In genomic region chr13:31862828-31863227, GRCh38 we compare ENCODE assay signal across 19 cellular contexts.
DNase-seq lines count a peak whose midpoint lies in the region; ATAC-seq and TF ChIP-seq lines count a peak whose summit lies in the region.
"Had no signal": no experiment of that assay in that cellular context is flagged by ENCODE, and none has a peak within 500 bp of the region (broad histone marks: within the 10 kb centered on the region; RNA-seq: fewer than 3 reads in every experiment).

No MANE protein-coding gene starts in this region.

- no peak overlapping the region for H3K27ac Mint-ChIP-seq in memory B cell
- H3K27ac Mint-ChIP-seq: activated CD8-positive, alpha-beta T cell treated with anti-CD3 and anti-CD28 coated beads, Interleukin-2, amount 10 ng/mL, durations not matched to agents 7 days and 5 days; activated naive CD4-positive, alpha-beta T cell treated with anti-CD3 and anti-CD28 coated beads, Interleukin-2, amount 50 U/mL, for 72 hours; endodermal cell had no signal

- ATAC-seq in GM18867 (IDR thresholded peaks at IDR 0.05; ENCODE audit: unreplicated experiment) (peak; percentile 54), GM21576 (IDR thresholded peaks at IDR 0.05; ENCODE audit: unreplicated experiment) (peak; percentile 78), memory B cell (ENCODE audit: low read depth) (peak; percentile 88), GM21390 (IDR thresholded peaks at IDR 0.05; ENCODE audit: unreplicated experiment) (no peak)
- ATAC-seq: activated CD8-positive, alpha-beta T cell treated with anti-CD3 and anti-CD28 coated beads, Interleukin-2, amount 10 ng/mL, durations not matched to agents 7 days and 5 days; activated naive CD4-positive, alpha-beta T cell treated with anti-CD3 and anti-CD28 coated beads, Interleukin-2, amount 50 U/mL, for 72 hours; Panc1; psoas muscle had no signal

- H3K9me3 Mint-ChIP-seq in memory B cell = no peaks in the 10 kb centered on the region
- H3K9me3 Mint-ChIP-seq: activated naive CD4-positive, alpha-beta T cell treated with anti-CD3 and anti-CD28 coated beads, Interleukin-2, amount 50 U/mL, for 72 hours; endodermal cell had no signal

- no peaks in the 10 kb centered on the region for H3K36me3 Mint-ChIP-seq in memory B cell
- H3K36me3 Mint-ChIP-seq: activated naive CD4-positive, alpha-beta T cell treated with anti-CD3 and anti-CD28 coated beads, Interleukin-2, amount 50 U/mL, for 72 hours had no signal

- H3K4me3 Mint-ChIP-seq in memory B cell = no peak overlapping the region
- H3K4me3 Mint-ChIP-seq: activated CD8-positive, alpha-beta T cell treated with anti-CD3 and anti-CD28 coated beads, Interleukin-2, amount 10 ng/mL, durations not matched to agents 7 days and 5 days; endodermal cell had no signal

- H3K27me3 Mint-ChIP-seq in memory B cell = peaks cover 2% of the 10 kb centered on the region

- DNase-seq in Kasumi-1 (lab: John Stamatoyannopoulos, UW) = peak; percentile 5 to 24
- DNase-seq in memory B cell (ENCODE audit: low spot score in 2 of 2) = no peak
- DNase-seq in NCI-H345 (lab: John Stamatoyannopoulos, UW) = no peak
- no peak for DNase-seq in erythroblast (lab: John Stamatoyannopoulos, UW)
- DNase-seq: activated CD8-positive, alpha-beta T cell treated with anti-CD3 and anti-CD28 coated beads, Interleukin-2, amount 10 ng/mL, durations not matched to agents 7 days and 5 days; activated T-cell treated with anti-CD3 and anti-CD28 coated beads, Interleukin-2, amount 50 U/mL, for 48 hours; endodermal cell; H7; IMR-90; kidney; NCI-H2081; NCI-H526 treated with DMSO at 0.1 percent for 48 hours; psoas muscle; thyroid gland had no signal

- peaks cover 8% of the 10 kb centered on the region for H3K4me1 Mint-ChIP-seq in memory B cell
- H3K4me1 Mint-ChIP-seq: endodermal cell had no signal

- no peak for TF ChIP-seq POLR2A in erythroblast (IDR thresholded peaks at IDR 0.05; ENCODE audit: low read length)

Comparison
In these comparisons a context has a peak if more than half of its experiments do, and no peak if none do; other contexts are left out.
1. DNase-seq: peak in Kasumi-1 (2 of 2); none in memory B cell (0 of 2), NCI-H345 (single experiment) and erythroblast (0 of 2).